ENCODE assay signal across 13 cellular contexts in the genomic region with DNA sequence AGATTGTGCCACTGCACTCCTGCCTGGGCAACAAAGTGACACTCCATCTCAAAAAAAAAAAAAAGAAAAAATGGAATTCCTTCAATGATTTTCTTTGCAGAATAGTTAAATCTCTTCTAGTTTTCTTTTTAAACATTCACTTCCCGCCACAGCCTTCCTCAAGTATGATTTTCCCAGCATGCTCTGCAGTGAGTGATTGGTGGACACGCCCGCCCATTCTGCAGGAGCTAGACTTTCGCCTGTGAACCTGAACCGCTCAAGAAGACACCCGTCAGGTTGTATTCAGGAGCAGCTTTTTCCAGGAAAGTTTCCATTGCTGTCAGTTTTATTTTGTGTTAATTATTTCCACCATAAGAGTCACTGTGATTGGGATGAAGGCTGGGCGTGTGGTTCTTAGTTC.
DNase-seq lines count a peak whose midpoint lies in the region; ATAC-seq and TF ChIP-seq lines count a peak whose summit lies in the region.
"Had no signal": no experiment of that assay in that cellular context is flagged by ENCODE, and none has a peak within 500 bp of the region (broad histone marks: within the 10 kb centered on the region; RNA-seq: fewer than 3 reads in every experiment).

No MANE protein-coding gene starts in this region.

- no peak overlapping the region for H2BK5ac ChIP-seq in neuronal stem cell (ENCODE audit: low read length)

- no peak overlapping the region for H4K8ac ChIP-seq in neuronal stem cell (ENCODE audit: low read depth, low read length)

- WGBS in heart left ventricle, 4 donors: 85 to 92% (median 88%) methylated on average over 7 of the region's 7 CpGs
- WGBS in neuronal stem cell (ENCODE audit: extremely low coverage in 2 of 2, insufficient read length in 2 of 2, insufficient replicate concordance in 1 of 2), 2 donors: no CpG with 5 or more reads among the region's 7 CpGs

- no peaks in the 10 kb centered on the region for H3K79me1 ChIP-seq in neuronal stem cell (ENCODE audit: low read depth, low read length)

- no peak overlapping the region for H3K4me2 ChIP-seq in neuronal stem cell (ENCODE audit: insufficient read depth, low read length, poor library complexity, severe bottlenecking)

- H3K27ac ChIP-seq in heart left ventricle (no peak overlapping the region), colonic mucosa (no peak overlapping the region), neuronal stem cell (replicated peaks; ENCODE audit: low read length) (no peak overlapping the region)
- H3K27ac ChIP-seq: C4-2B had no signal

- TF ChIP-seq CTCF in heart left ventricle (IDR thresholded peaks at IDR 0.05) (no peak), colonic mucosa (IDR thresholded peaks at IDR 0.05) (no peak), BE2C (IDR thresholded peaks at IDR 0.05; ENCODE audit: low read depth, low read length) (no peak)

- H3K36me3 ChIP-seq in heart left ventricle (no peaks in the 10 kb centered on the region), colonic mucosa (no peaks in the 10 kb centered on the region), neuronal stem cell (replicated peaks in 1 of 2; ENCODE audit: control insufficient read depth in 2 of 2, insufficient read depth in 2 of 2, low read length in 2 of 2) (no peaks in the 10 kb centered on the region), BE2C (no peaks in the 10 kb centered on the region; the same call in 1 of the 2 replicates)
- H3K36me3 ChIP-seq: HAP-1 had no signal

- no peak overlapping the region for H2BK120ac ChIP-seq in neuronal stem cell (ENCODE audit: low read depth, low read length)

- H3K23ac ChIP-seq in neuronal stem cell (ENCODE audit: low read depth, low read length, poor library complexity): no peak overlapping the region

- no peak overlapping the region for H3K18ac ChIP-seq in neuronal stem cell (ENCODE audit: low read length)

- H3K9ac ChIP-seq in colonic mucosa (ENCODE audit: low read depth in 2 of 2, low read length in 2 of 2) (no peak overlapping the region), neuronal stem cell (ENCODE audit: low read depth, low read length, poor library complexity) (no peak overlapping the region)

- H2AFZ ChIP-seq in neuronal stem cell (ENCODE audit: low read length): no peak overlapping the region

- H3K27me3 ChIP-seq in heart left ventricle (peaks cover 0 to 18% (median 0%) of the 10 kb centered on the region in 9 donors), colonic mucosa (no peaks in the 10 kb centered on the region), neuronal stem cell (ENCODE audit: control insufficient read depth in 3 of 3, insufficient read depth in 3 of 3, low read depth in 1 of 3, low read length in 3 of 3) (peaks cover 0 to 35% (median 0%) of the 10 kb centered on the region in 3 experiments), BE2C (no peaks in the 10 kb centered on the region)

- no peak overlapping the region for H2AK5ac ChIP-seq in neuronal stem cell (ENCODE audit: low read depth, low read length)

- no peak overlapping the region for H4K91ac ChIP-seq in neuronal stem cell (ENCODE audit: low read depth, low read length, poor library complexity)

- H3K14ac ChIP-seq in neuronal stem cell (ENCODE audit: low read length): peak overlapping the region; percentile 84

- H3K4me3 ChIP-seq in heart left ventricle (no peak overlapping the region), colonic mucosa (no peak overlapping the region), neuronal stem cell (ENCODE audit: low read length in 2 of 2) (no peak overlapping the region), BE2C (ENCODE audit: low read depth, low read length) (no peak overlapping the region)
- H3K4me3 ChIP-seq: HAP-1 had no signal

- DNase-seq in Right ventricle myocardium superior: peak; percentile 10
- DNase-seq in heart left ventricle: no peak
- peak; percentile 71 for DNase-seq in colonic mucosa
- DNase-seq in neuronal stem cell (ENCODE audit: low spot score): no peak
- DNase-seq in activated CD4-positive, alpha-beta T cell treated with anti-CD3 and anti-CD28 coated beads for 1 hour: no peak
- DNase-seq in BE2C: no peak
- DNase-seq: CD4-positive, alpha-beta memory T cell; DMS153; DMS79 treated with DMSO at 0.1 percent for 48 hours; EL had no signal

- no peak overlapping the region for H3K4ac ChIP-seq in neuronal stem cell (ENCODE audit: low read length)

- TF ChIP-seq POLR2A in heart left ventricle (IDR thresholded peaks at IDR 0.05): no peak

- H2BK12ac ChIP-seq in neuronal stem cell (ENCODE audit: low read length): no peak overlapping the region

- no peaks in the 10 kb centered on the region for H3K9me3 ChIP-seq in heart left ventricle
- no peaks in the 10 kb centered on the region for H3K9me3 ChIP-seq in colonic mucosa
- H3K9me3 ChIP-seq in neuronal stem cell (replicated peaks in 1 of 2; ENCODE audit: control insufficient read depth in 2 of 2, insufficient read depth in 1 of 2, low read depth in 1 of 2, low read length in 2 of 2): no peaks in the 10 kb centered on the region
- no peaks in the 10 kb centered on the region for H3K9me3 ChIP-seq in BE2C
- H3K9me3 ChIP-seq: HAP-1 had no signal

- intact Hi-C loops in Right ventricle myocardium superior (cut with DNase I) (no loop called here), heart left ventricle (cut with DNase I) (no loop called here), colonic mucosa (cut with DNase I) (no loop called here)

- ATAC-seq in Right ventricle myocardium superior (ENCODE audit: poor library complexity) (no peak), heart left ventricle (no peak), GM21360 (IDR thresholded peaks at IDR 0.05; ENCODE audit: unreplicated experiment) (no peak)

- H3K4me1 ChIP-seq in heart left ventricle: no peaks in the 10 kb centered on the region
- H3K4me1 ChIP-seq in colonic mucosa: no peaks in the 10 kb centered on the region
- peaks cover 0 to 6% of the 10 kb centered on the region in 2 donors for H3K4me1 ChIP-seq in neuronal stem cell (ENCODE audit: control insufficient read depth in 2 of 2, insufficient read depth in 1 of 2, low read depth in 1 of 2, low read length in 2 of 2)
- peaks cover 10% of the 10 kb centered on the region for H3K4me1 ChIP-seq in BE2C
- H3K4me1 ChIP-seq: HAP-1 had no signal

- no peak overlapping the region for H2BK15ac ChIP-seq in neuronal stem cell (ENCODE audit: low read length)

Comparison
In these comparisons a context has a peak if more than half of its experiments do, and no peak if none do; other contexts are left out.
1. DNase-seq: peak in Right ventricle myocardium superior (single experiment) and colonic mucosa (single experiment); none in heart left ventricle (0 of 5), neuronal stem cell (single experiment), activated CD4-positive, alpha-beta T cell treated with anti-CD3 and anti-CD28 coated beads for 1 hour (single experiment) and BE2C (single experiment).